7 cellular contexts compared by ENCODE assay signal in the genomic region with DNA sequence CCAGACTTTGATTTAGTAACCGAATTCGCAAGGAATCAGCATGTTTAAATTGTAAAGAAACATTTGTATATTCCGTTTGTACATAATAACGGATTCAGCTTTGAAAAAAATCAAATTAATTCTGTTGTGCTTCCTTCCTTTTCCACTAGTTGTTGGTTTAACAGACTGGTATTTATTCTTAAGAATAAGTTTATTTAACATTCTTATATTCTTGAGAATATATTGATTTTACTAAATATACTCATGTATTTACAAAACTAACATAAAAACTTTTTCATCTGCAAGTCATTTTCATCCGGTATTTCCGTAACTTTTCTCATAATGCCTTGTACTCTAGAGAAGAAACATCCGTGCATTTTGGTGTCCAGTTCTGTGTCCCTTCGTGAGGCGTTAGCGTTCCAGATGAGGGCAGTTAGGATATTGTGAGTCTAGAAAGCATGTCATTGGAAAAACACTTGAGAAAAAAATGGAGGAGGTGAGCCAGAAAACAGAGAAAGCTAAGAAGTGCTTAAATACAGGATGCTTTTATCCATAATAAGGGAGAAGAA. TPM values are rescaled to one million over a fixed set of nuclear protein-coding genes. Genes with fewer than 3 reads are reported as not detected.
DNase-seq lines count a peak whose midpoint lies in the region; ATAC-seq and TF ChIP-seq lines count a peak whose summit lies in the region.

No MANE protein-coding gene starts in this region.

- H3K9me2 ChIP-seq in HCT116 (ENCODE audit: insufficient read depth), result no peaks in the 10 kb centered on the region

- no peak for ATAC-seq in HCT116
- ATAC-seq in HG02885 (IDR thresholded peaks at IDR 0.05; ENCODE audit: poor library complexity, unreplicated experiment), result no peak

- H3K4me2 ChIP-seq in HCT116 (ENCODE audit: low read length), result peak overlapping the region; percentile 88

- TF ChIP-seq CTCF in HCT116 (IDR thresholded peaks at IDR 0.05 in 2 of 3, conservative IDR thresholded peaks at IDR 0.05 in 1 of 3; ENCODE audit: borderline replicate concordance in 1 of 3, insufficient read depth in 1 of 3, low read depth in 2 of 3, low read length in 2 of 3) (no peak), fibroblast of mammary gland (conservative IDR thresholded peaks at IDR 0.05; ENCODE audit: control insufficient read depth, insufficient read depth, low read depth, low read length) (no peak)

- H3K4me1 ChIP-seq in HCT116 (ENCODE audit: control insufficient read depth in 1 of 2, insufficient read depth in 2 of 2, low read length in 2 of 2) (peaks cover 18 to 25% of the 10 kb centered on the region in 2 experiments), SJSA1 (replicated peaks) (peaks cover 36% of the 10 kb centered on the region)

- intact Hi-C loops in HCT116 (cut with micrococcal nuclease), result loop anchor here (10.0 kb wide), 1 partner anchor 298 kb away; a partner anchor contains a TSS

- H3K36me3 ChIP-seq in HCT116 (ENCODE audit: control insufficient read depth in 1 of 2, insufficient read depth in 2 of 2, low read length in 2 of 2), result peaks cover 19 to 25% of the 10 kb centered on the region in 2 experiments
- peaks cover 57% of the 10 kb centered on the region for H3K36me3 ChIP-seq in SJSA1

- no peak for TF ChIP-seq POLR2A in HCT116 (IDR thresholded peaks at IDR 0.05; ENCODE audit: borderline replicate concordance, extremely low read depth, insufficient read depth, insufficient read length)

- no peak for TF ChIP-seq RAD21 in HCT116 (IDR thresholded peaks at IDR 0.05; ENCODE audit: low read depth)

- DNase-seq in HCT116 (ENCODE audit: low read depth, low spot score), result no peak
- no peak for DNase-seq in SJSA1 (ENCODE audit: low read depth in 1 of 2, low spot score in 2 of 2)
- DNase-seq in fibroblast of mammary gland (ENCODE audit: low read depth), result no peak
- DNase-seq in retina, result peak; percentile 5
- no peak for DNase-seq in CD1c-positive myeloid dendritic cell (ENCODE audit: extremely low spot score)
- no peak for DNase-seq in NOMO-1 (lab: John Stamatoyannopoulos, UW; ENCODE audit: unreplicated experiment in 2 of 2)

- no peaks in the 10 kb centered on the region for H3K9me3 ChIP-seq in HCT116 (ENCODE audit: control insufficient read depth in 1 of 2, insufficient read depth in 1 of 2, low read depth in 1 of 2, low read length in 2 of 2)
- peaks cover 5% of the 10 kb centered on the region; the same call in 1 of the 2 replicates for H3K9me3 ChIP-seq in SJSA1 (replicated peaks)

- no peak overlapping the region for H2AFZ ChIP-seq in HCT116 (ENCODE audit: low read depth, low read length, poor library complexity, severe bottlenecking)

- H3K4me3 ChIP-seq in HCT116 (replicated peaks in 1 of 2; ENCODE audit: low read depth in 1 of 2, low read length in 2 of 2) (peak overlapping the region; percentile 86 to 95), SJSA1 (peak overlapping the region; percentile 98), fibroblast of mammary gland (ENCODE audit: control insufficient read depth, low read depth, low read length) (peak overlapping the region; percentile 93)

- H3K27me3 ChIP-seq in HCT116 (ENCODE audit: insufficient read depth, low read length) (no peaks in the 10 kb centered on the region), SJSA1 (replicated peaks) (no peaks in the 10 kb centered on the region)

- H3K27ac ChIP-seq in HCT116 (ENCODE audit: low read depth, low read length) (no peak overlapping the region), SJSA1 (peak overlapping the region; percentile 80)

- H3K79me2 ChIP-seq in HCT116 (ENCODE audit: insufficient read depth, low read length), result peaks cover 64% of the 10 kb centered on the region

- RAD21 ChIA-PET in HCT116 (lab: Charles Lee; ENCODE audit: low non-redundant PET in 1 of 2, low total read pairs in 2 of 2, uncharacterized antibody in 2 of 2, unreplicated experiment in 2 of 2), result no interaction called here

- BruUV-seq in HCT116 (replicated peaks; lab: Mats Ljungman, UMichigan), result no TSS peak

- CTCF ChIA-PET in HCT116 (lab: Charles Lee), result no interaction called here

- POLR2A ChIA-PET in HCT116 (lab: Charles Lee), result no interaction called here

- peak overlapping the region; percentile 90 for H3K9ac ChIP-seq in HCT116 (ENCODE audit: low read length)

- peaks cover 29% of the 10 kb centered on the region; the same call in 1 of the 2 replicates for H4K20me1 ChIP-seq in HCT116 (ENCODE audit: insufficient read depth)

TF ChIP-seq in HCT116, 20 proteins besides CTCF, POLR2A, EP300 and RAD21:
- TF ChIP-seq ZNF274 (IDR thresholded peaks at IDR 0.05; ENCODE audit: low read depth, low read length) (no peak), ELF1 (IDR thresholded peaks at IDR 0.05; ENCODE audit: borderline replicate concordance, low read depth) (no peak), YY1 (IDR thresholded peaks at IDR 0.05; ENCODE audit: extremely low read depth, insufficient replicate concordance, low read depth, low read length) (no peak), EZH2phosphoT487 (IDR thresholded peaks at IDR 0.05; ENCODE audit: borderline replicate concordance) (no peak)

RNA-seq across cellular contexts. Expression of a gene that starts 1.6 kb away (rescaled TPM):
- total RNA-seq in HCT116 (2021; ENCODE audit: unreplicated experiment), result 78.8 TPM
- 73.0 and 89.0 TPM in 2 replicates for polyA plus RNA-seq in HCT116 (2012)
- 122 and 130 TPM in 2 replicates for total RNA-seq in SJSA1 (2014; rRNA removed; shearing (Covaris generic))

RNA-seq across cellular contexts. Expression of a gene that starts 16.1 kb away (rescaled TPM):
- 0.27 TPM for total RNA-seq in HCT116 (2021; ENCODE audit: unreplicated experiment)
- polyA plus RNA-seq in HCT116 (2012), result 0.13 and 0.16 TPM in 2 replicates
- total RNA-seq in SJSA1 (2014; rRNA removed; shearing (Covaris generic)), result 0.26 TPM in 1 of 2 replicates, not detected in the other
